Comparison of ENCODE assay signal across 20 cellular contexts in genomic region chr7:11474902-11475585, GRCh38.
DNase-seq lines count a peak whose midpoint lies in the region; ATAC-seq, FAIRE-seq and TF ChIP-seq lines count a peak whose summit lies in the region.
"Had no signal": no experiment of that assay in that cellular context is flagged by ENCODE, and none has a peak within 500 bp of the region (broad histone marks: within the 10 kb centered on the region; RNA-seq: fewer than 3 reads in every experiment).

No MANE protein-coding gene starts in this region.

- no peak overlapping the region for H3K27ac ChIP-seq in HepG2 (ENCODE audit: extremely low read length, insufficient read depth, low read length)
- H3K27ac ChIP-seq in right lobe of liver, result no peak overlapping the region
- H3K27ac ChIP-seq: KMS-11 had no signal

- 41% methylated on average over 5 of the region's 6 CpGs for WGBS in HepG2 (ENCODE audit: low lambda C conversion rate)
- WGBS in right lobe of liver (ENCODE audit: insufficient coverage, low coverage, low lambda C conversion rate, missing lambda C conversion rate), result 84% methylated on average over 6 of the region's 6 CpGs

- no peak for TF ChIP-seq POLR2A in HepG2 (IDR thresholded peaks at IDR 0.05; ENCODE audit: insufficient read depth in 1 of 2, low read depth in 2 of 2, low read length in 2 of 2)
- no peak for TF ChIP-seq POLR2A in right lobe of liver (IDR thresholded peaks at IDR 0.05)

- H3K79me2 ChIP-seq in HepG2 (ENCODE audit: insufficient read depth, low read length), result no peaks in the 10 kb centered on the region

- H2AFZ ChIP-seq in HepG2 (ENCODE audit: low read length), result no peak overlapping the region
- H2AFZ ChIP-seq: GM23338 had no signal

- no peak overlapping the region for H3K4me2 ChIP-seq in HepG2 (ENCODE audit: low read depth, low read length)
- H3K4me2 ChIP-seq: GM23338, KMS-11 had no signal

- H4K20me1 ChIP-seq in HepG2 (ENCODE audit: insufficient read depth, low read length), result no peaks in the 10 kb centered on the region

- H3K4me3 ChIP-seq in HepG2 (replicated peaks in 1 of 3; ENCODE audit: insufficient read depth in 1 of 3, low read depth in 2 of 3, low read length in 3 of 3) (no peak overlapping the region), right lobe of liver (no peak overlapping the region), epithelial cell of esophagus (ENCODE audit: low read length) (no peak overlapping the region)
- H3K4me3 ChIP-seq: GM23338 had no signal

- ATAC-seq in HepG2 (no peak; the same call in 2 of the 3 replicates), right lobe of liver (no peak), HG03460 (IDR thresholded peaks at IDR 0.05; ENCODE audit: unreplicated experiment) (no peak), GM18502 (IDR thresholded peaks at IDR 0.05; ENCODE audit: poor library complexity, unreplicated experiment) (no peak)
- ATAC-seq: GM23338 had no signal

- no peak overlapping the region for H3K9ac ChIP-seq in HepG2 (ENCODE audit: insufficient read depth, low read depth, low read length)
- H3K9ac ChIP-seq: KMS-11 had no signal

- no peaks in the 10 kb centered on the region for H3K9me3 ChIP-seq in HepG2 (ENCODE audit: low read length)
- no peaks in the 10 kb centered on the region for H3K9me3 ChIP-seq in right lobe of liver
- H3K9me3 ChIP-seq: Caco-2 had no signal

- H3K27me3 ChIP-seq in HepG2 (ENCODE audit: control insufficient read depth in 1 of 2, insufficient read depth in 2 of 2, low read length in 2 of 2) (no peaks in the 10 kb centered on the region; a peak in 1 of 5 replicates), right lobe of liver (no peaks in the 10 kb centered on the region)

- POLR2A ChIA-PET in HepG2 (lab: Yijun Ruan, JAX), result no interaction called here

- intact Hi-C loops in HepG2 (cut with micrococcal nuclease; ENCODE audit: unreplicated experiment), result no loop called here
- intact Hi-C loops in right lobe of liver (cut with DNase I), result no loop called here

- FAIRE-seq in HepG2 (lab: Jason Lieb, UNC), result no peak
- FAIRE-seq: GM12892 had no signal

- TF ChIP-seq RAD21 in HepG2 (CRISPR knock-in tag; IDR thresholded peaks at IDR 0.05), result no peak

- H3K4me1 ChIP-seq in HepG2 (ENCODE audit: insufficient read depth, low read length) (no peaks in the 10 kb centered on the region), right lobe of liver (peaks cover 0 to 28% (median 4%) of the 10 kb centered on the region in 4 donors)
- H3K4me1 ChIP-seq: Caco-2 had no signal

- TF ChIP-seq CTCF in HepG2 (CRISPR knock-in tag; IDR thresholded peaks at IDR 0.05) (0 out of 2 replicates have a peak, but pooled peaks have one; percentile 16), right lobe of liver (IDR thresholded peaks at IDR 0.05) (no peak), epithelial cell of esophagus (IDR thresholded peaks at IDR 0.05; ENCODE audit: insufficient read depth, low read depth, low read length, missing control alignments) (no peak)

- CTCF ChIA-PET in HepG2 (lab: Yijun Ruan, JAX; ENCODE audit: low intra/inter-chr PET ratio, low total read pairs), result no interaction called here

- BruUV-seq in HepG2 (replicated peaks; lab: Mats Ljungman, UMichigan), result no TSS peak

- DNase-seq in HepG2 (ENCODE audit: low spot score), result no peak
- no peak for DNase-seq in right lobe of liver
- DNase-seq in SK-MEL-5 (ENCODE audit: low read depth, low spot score), result peak; percentile 60
- DNase-seq in epithelial cell of esophagus (ENCODE audit: low read depth), result peak; percentile 8
- DNase-seq in DMS79 (lab: John Stamatoyannopoulos, UW), result no peak
- DNase-seq in NK-92 treated with Interleukin-12 subunit alpha and Interleukin-12 subunit beta, amount 100 ng/mL, for 24 hours (lab: John Stamatoyannopoulos, UW), result no peak
- DNase-seq: AML-193, DMS79 treated with DMSO at 0.1 percent for 48 hours, HFFc6, NCI-H1105 treated with DMSO at 0.1 percent for 48 hours, NCI-H2029, NCI-H2171 treated with DMSO at 0.1 percent for 48 hours, NCI-H524, SHP77 had no signal

- H3K36me3 ChIP-seq in HepG2 (replicated peaks in 1 of 2; ENCODE audit: control insufficient read depth in 1 of 2, insufficient read depth in 2 of 2, low read length in 2 of 2) (no peaks in the 10 kb centered on the region), right lobe of liver (no peaks in the 10 kb centered on the region)

- no peak for TF ChIP-seq EP300 in HepG2 (IDR thresholded peaks at IDR 0.05; ENCODE audit: low read depth in 2 of 2, low read length in 2 of 2)
- TF ChIP-seq EP300 in HepG2 (CRISPR knock-in tag; IDR thresholded peaks at IDR 0.05; ENCODE audit: borderline replicate concordance), result no peak

- in situ Hi-C loops in HepG2 (cut with HindIII; ENCODE audit: extremely low pct_ligation_motif_present, low pct_unique_long_range_greater_than_20kb), result no loop called here
- in situ Hi-C loops in SK-MEL-5 (cut with HindIII; ENCODE audit: low pct_unique_long_range_greater_than_20kb, low sequenced_read_pairs), result no loop called here

TF ChIP-seq in HepG2, 621 proteins besides CTCF, POLR2A, EP300 and RAD21:
- TF ChIP-seq MED1 (CRISPR knock-in tag; IDR thresholded peaks at IDR 0.05) (no peak), POLR2AphosphoS5 (IDR thresholded peaks at IDR 0.05; ENCODE audit: low read depth, low read length) (no peak), ZNF766 (CRISPR knock-in tag; IDR thresholded peaks at IDR 0.05; ENCODE audit: borderline replicate concordance) (no peak), ZNF800 (CRISPR knock-in tag; IDR thresholded peaks at IDR 0.05) (no peak), MTA1 (CRISPR knock-in tag; IDR thresholded peaks at IDR 0.05; ENCODE audit: borderline replicate concordance) (no peak), TBL1XR1 (IDR thresholded peaks at IDR 0.05; ENCODE audit: borderline replicate concordance, low read length, partially characterized antibody) (no peak)

Comparison
In these comparisons a context has a peak if more than half of its experiments do, and no peak if none do; other contexts are left out.
1. DNase-seq: peak in SK-MEL-5 (single experiment) and epithelial cell of esophagus (single experiment); none in HepG2 (single experiment), right lobe of liver (0 of 3), DMS79 (single experiment) and NK-92 treated with Interleukin-12 subunit alpha and Interleukin-12 subunit beta, amount 100 ng/mL, for 24 hours (single experiment).